8 cellular contexts compared by ENCODE assay signal in the genomic region with DNA sequence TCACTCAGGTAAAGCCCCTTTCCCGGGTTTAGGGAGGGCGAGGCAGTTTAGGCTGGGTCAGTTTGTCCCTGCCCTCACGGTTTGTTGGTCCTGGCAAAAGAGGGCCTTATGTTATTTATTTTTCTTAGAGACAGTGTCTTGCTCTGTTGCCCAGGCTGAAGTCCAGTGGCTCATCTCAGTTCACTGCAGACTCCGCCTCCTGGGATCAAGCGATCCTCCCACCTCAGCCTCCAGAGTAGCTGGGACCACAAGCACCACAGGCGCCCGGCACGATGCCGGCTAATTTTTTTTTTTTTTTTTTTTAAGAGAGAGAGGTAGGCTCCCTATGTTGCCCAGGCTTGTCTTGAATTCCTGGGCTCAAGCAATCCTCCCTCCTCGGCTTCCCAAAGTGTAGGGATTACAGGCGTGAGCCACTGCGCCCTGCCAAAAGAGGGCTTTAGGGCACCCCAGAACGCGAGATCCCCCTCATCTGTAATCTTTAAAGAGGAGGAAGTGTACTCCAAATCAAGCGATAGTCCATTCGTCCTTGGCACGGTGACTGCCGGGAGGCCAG. TPM values are rescaled to one million over a fixed set of nuclear protein-coding genes. Genes with fewer than 3 reads are reported as not detected.
DNase-seq lines count a peak whose midpoint lies in the region; ATAC-seq and TF ChIP-seq lines count a peak whose summit lies in the region.

No MANE protein-coding gene starts in this region.

- peak overlapping the region; percentile 89 to 94 for H3K4me3 Mint-ChIP-seq in H9

- no peak overlapping the region for H4K5ac ChIP-seq in H9 (ENCODE audit: insufficient read length, low read depth, low read length)

- no peak overlapping the region for H2AFZ ChIP-seq in H9 (ENCODE audit: low read length)

- peak overlapping the region; percentile 90 for H3K14ac ChIP-seq in H9 (ENCODE audit: insufficient read depth, low read length)

- H3K27me3 Mint-ChIP-seq in H9 (ENCODE audit: low read depth), result peaks cover 38% of the 10 kb centered on the region

- H3K27ac ChIP-seq in H9 (ENCODE audit: insufficient read length, low read depth, low read length) (no peak overlapping the region), VCaP (peak overlapping the region; percentile 92), foreskin keratinocyte (peak overlapping the region; percentile 67), prostate gland (peak overlapping the region; percentile 91 to 93)

- no peak overlapping the region for H2BK15ac ChIP-seq in H9 (ENCODE audit: low read depth, low read length)

- H3K9ac ChIP-seq in H9 (ENCODE audit: extremely low read depth, insufficient read length, low read length), result peak overlapping the region; percentile 62

- no peak overlapping the region for H4K8ac ChIP-seq in H9 (replicated peaks; ENCODE audit: insufficient read length, low read depth, low read length)

- H3K4me1 Mint-ChIP-seq in H9, result 0 out of 4 replicates have a peak, but pooled peaks cover 0 to 3% of the 10 kb centered on the region in 2 experiments

- H3K4me3 ChIP-seq in BE2C (ENCODE audit: low read depth, low read length) (peak overlapping the region; percentile 95), prostate gland (peak overlapping the region; percentile 57 to 61)

- H3K4me1 ChIP-seq in BE2C, result no peaks in the 10 kb centered on the region
- no peaks in the 10 kb centered on the region for H3K4me1 ChIP-seq in H9 (ENCODE audit: insufficient read depth, low read length)
- H3K4me1 ChIP-seq in foreskin keratinocyte, result no peaks in the 10 kb centered on the region
- no peaks in the 10 kb centered on the region for H3K4me1 ChIP-seq in prostate gland (replicated peaks)

- no peak for TF ChIP-seq POLR2A in prostate gland (IDR thresholded peaks at IDR 0.05)

- no peak overlapping the region for H3K56ac ChIP-seq in H9 (ENCODE audit: insufficient read length, low read depth, low read length)

- H3K9me3 ChIP-seq in BE2C, result no peaks in the 10 kb centered on the region
- no peaks in the 10 kb centered on the region for H3K9me3 ChIP-seq in H9 (ENCODE audit: control insufficient read depth, low read depth, low read length)
- no peaks in the 10 kb centered on the region for H3K9me3 ChIP-seq in prostate gland

- H4K20me1 ChIP-seq in H9 (ENCODE audit: control insufficient read depth, insufficient read depth, insufficient read length), result no peaks in the 10 kb centered on the region

- peaks cover 4% of the 10 kb centered on the region for H3K23me2 ChIP-seq in H9 (ENCODE audit: insufficient read length, low read depth, low read length, poor library complexity, severe bottlenecking)

- H3K36me3 ChIP-seq in BE2C (peaks cover 14% of the 10 kb centered on the region), prostate gland (no peaks in the 10 kb centered on the region)

- TF ChIP-seq CTCF in BE2C (IDR thresholded peaks at IDR 0.05; ENCODE audit: low read depth, low read length), result no peak
- no peak for TF ChIP-seq CTCF in H9 (conservative IDR thresholded peaks at IDR 0.05)
- no peak for TF ChIP-seq CTCF in VCaP (conservative IDR thresholded peaks at IDR 0.05)
- TF ChIP-seq CTCF in foreskin keratinocyte (conservative IDR thresholded peaks at IDR 0.05), result no peak
- no peak for TF ChIP-seq CTCF in prostate gland (IDR thresholded peaks at IDR 0.05)

- H2BK120ac ChIP-seq in H9 (ENCODE audit: low read depth, low read length, poor library complexity, severe bottlenecking), result no peak overlapping the region

- no peak overlapping the region for H2BK12ac ChIP-seq in H9 (ENCODE audit: insufficient read length, low read depth, low read length)

- peak overlapping the region in 2 of 3 experiments; percentile 95 to 99; a peak in 4 of 7 replicates for H3K27ac Mint-ChIP-seq in H9

- peaks cover 0 to 3% of the 10 kb centered on the region in 2 experiments; a peak in 1 of 5 replicates for H3K9me3 Mint-ChIP-seq in H9

- intact Hi-C loops in prostate gland (cut with DNase I), result loop anchor here (5.0 to 10.0 kb wide), 2 partner anchors 145 to 227 kb away; partner anchors contain the start of gene ZNF33B

- peak overlapping the region; percentile 91 for H3K18ac ChIP-seq in H9 (ENCODE audit: insufficient read length, low read depth, low read length)

- no peak overlapping the region for H3T11ph ChIP-seq in H9 (ENCODE audit: low read length)

- no peak for DNase-seq in BE2C
- DNase-seq in H9, result no peak
- no peak for DNase-seq in foreskin keratinocyte
- DNase-seq in prostate gland (ENCODE audit: low spot score), result no peak
- DNase-seq in NAMALWA (ENCODE audit: low spot score), result no peak
- no peak for DNase-seq in stimulated activated CD4-positive, alpha-beta T cell treated with anti-CD3 and anti-CD28 coated beads, Interleukin-12 subunit alpha, Interleukin-12 subunit beta, amount 100 ng/mL, for 4 hours

- H3K79me2 ChIP-seq in H9 (ENCODE audit: insufficient read depth, low read length), result peaks cover 4% of the 10 kb centered on the region; the same call in 1 of the 2 replicates

- H2BK5ac ChIP-seq in H9 (ENCODE audit: insufficient read length, low read length), result no peak overlapping the region

- H3K27me3 ChIP-seq in BE2C, result peaks cover 5% of the 10 kb centered on the region; the same call in 1 of the 2 replicates
- H3K27me3 ChIP-seq in H9 (ENCODE audit: insufficient read depth, low read length), result no peaks in the 10 kb centered on the region
- H3K27me3 ChIP-seq in foreskin keratinocyte, result no peaks in the 10 kb centered on the region
- H3K27me3 ChIP-seq in prostate gland (replicated peaks; ENCODE audit: insufficient read depth), result no peaks in the 10 kb centered on the region

- H3K4me2 ChIP-seq in H9 (ENCODE audit: insufficient read depth, insufficient read length, low read length), result peak overlapping the region; percentile 99

- no peak overlapping the region for H2AK5ac ChIP-seq in H9 (ENCODE audit: insufficient read length, low read length)

- no peak overlapping the region for H3K23ac ChIP-seq in H9 (ENCODE audit: insufficient read length, low read depth, low read length)

- peak; percentile 31 for ATAC-seq in foreskin keratinocyte
- no peak for ATAC-seq in GM21825 (IDR thresholded peaks at IDR 0.05; ENCODE audit: unreplicated experiment)

- H2BK20ac ChIP-seq in H9 (ENCODE audit: low read depth, low read length, poor library complexity, severe bottlenecking), result no peak overlapping the region

- H3K79me1 ChIP-seq in H9 (ENCODE audit: insufficient read depth, low read depth, low read length, poor library complexity, severe bottlenecking), result peaks cover 4% of the 10 kb centered on the region

- peaks cover 12 to 26% (median 26%) of the 10 kb centered on the region in 3 experiments for H3K36me3 Mint-ChIP-seq in H9 (ENCODE audit: insufficient read depth in 1 of 3, low read depth in 3 of 3)

- H3K4ac ChIP-seq in H9 (ENCODE audit: low read depth, low read length), result no peak overlapping the region

- H4K91ac ChIP-seq in H9 (ENCODE audit: insufficient read length, low read depth, low read length), result no peak overlapping the region

- WGBS in H9 (ENCODE audit: extremely low coverage, insufficient read length, low lambda C conversion rate), result no CpG with 5 or more reads among the region's 18 CpGs
- WGBS in prostate gland, result 22% methylated on average over 18 of the region's 18 CpGs

RNA-seq across cellular contexts. Expression of gene BMS1, which starts 0.6 kb away (rescaled TPM):
- 23.5 TPM for polyA plus RNA-seq in BE2C (2012; ENCODE audit: insufficient read depth, insufficient read length, low read depth)
- total RNA-seq in H9 (2021), result 42.8 and 44.2 TPM in 2 replicates
- total RNA-seq in foreskin keratinocyte, result 25.8 and 29.3 TPM in 2 replicates
- polyA plus RNA-seq in foreskin keratinocyte, result 10.4 and 13.0 TPM in 2 replicates
- total RNA-seq in prostate gland, result 10 to 100 TPM; 10.2 to 18.2 TPM
